In the genomic region with DNA sequence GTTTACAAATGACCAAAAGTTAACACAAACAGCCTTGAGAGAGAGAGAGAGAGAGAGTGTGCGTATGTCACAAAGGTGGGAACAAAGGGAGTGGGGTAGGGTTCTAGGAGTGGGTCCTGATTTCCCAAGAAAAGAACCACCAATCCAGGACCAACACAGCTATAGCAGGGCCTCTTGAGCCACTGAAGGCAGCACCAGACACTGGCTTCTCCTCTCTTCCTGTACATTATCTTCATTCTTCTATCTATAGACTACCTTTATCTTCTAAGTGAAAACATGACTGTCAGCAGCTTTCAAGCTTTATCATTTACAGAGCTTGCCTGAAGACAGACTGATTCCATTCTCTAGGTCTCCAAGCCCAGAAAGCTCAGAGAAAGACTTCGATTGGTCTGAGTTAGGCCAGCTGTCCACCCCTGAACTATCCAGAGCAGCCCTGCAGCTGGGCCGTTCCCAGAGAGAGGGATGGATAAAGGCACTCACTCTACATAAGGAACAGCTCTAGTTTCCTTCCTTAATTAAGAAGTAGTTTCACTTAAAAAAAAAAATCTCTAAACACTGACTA, we compare ENCODE assay signal across 29 cellular contexts. TPM values are rescaled to one million over a fixed set of nuclear protein-coding genes. Genes with fewer than 3 reads are reported as not detected.
"Had no signal": no experiment of that assay in that cellular context is flagged by ENCODE, and none has a peak within 500 bp of the region (broad histone marks: within the 10 kb centered on the region; RNA-seq: fewer than 3 reads in every experiment).

No MANE protein-coding gene starts in this region.

- ATAC-seq: left colon; left lung; lower lobe of right lung; mucosa of descending colon; naive thymus-derived CD8-positive, alpha-beta T cell; stimulated activated memory B cell treated with anti-CD40 and anti-IgM and Interleukin-4, amounts not matched to agents 10 μg/mL and 1 μg/mL and 100 μg/mL, for 72 hours; stimulated activated naive CD8-positive, alpha-beta T cell treated with anti-CD3 and anti-CD28 coated beads, Interleukin-15, Interleukin-2, amounts not matched to agents 100 U/mL and 50 U/mL, for 24 hours had no signal

- H3K9ac ChIP-seq: parathyroid adenoma had no signal

- H3K4me2 ChIP-seq: smooth muscle cell had no signal

- H3K27ac Mint-ChIP-seq: immature natural killer cell; nephron; stimulated activated memory B cell treated with anti-CD40 and anti-IgM and Interleukin-4, amounts not matched to agents 10 μg/mL and 1 μg/mL and 100 μg/mL, for 72 hours had no signal

- H3K4me3 ChIP-seq: left lung, lower lobe of right lung, mucosa of descending colon, right atrium auricular region, right lobe of liver, smooth muscle cell, stomach, testis, thyroid gland, transverse colon, upper lobe of left lung, vagina had no signal

- H3K9me3 ChIP-seq: left lung, lower lobe of right lung, mucosa of descending colon, right atrium auricular region, right lobe of liver, stomach, testis, thyroid gland, transverse colon, upper lobe of left lung, vagina had no signal

- H3K27me3 ChIP-seq: left lung, right atrium auricular region, right lobe of liver, stomach, testis, thyroid gland, transverse colon, upper lobe of left lung, vagina had no signal

- H3K4me1 ChIP-seq: left lung, lower lobe of right lung, parathyroid adenoma, right atrium auricular region, stomach, testis, transverse colon, upper lobe of left lung, vagina had no signal

- H3K4me3 Mint-ChIP-seq: immature natural killer cell; naive thymus-derived CD8-positive, alpha-beta T cell; nephron; neural crest cell; stimulated activated memory B cell treated with anti-CD40 and anti-IgM and Interleukin-4, amounts not matched to agents 10 μg/mL and 1 μg/mL and 100 μg/mL, for 72 hours had no signal

- H3K9me3 Mint-ChIP-seq: immature natural killer cell; naive thymus-derived CD8-positive, alpha-beta T cell; stimulated activated memory B cell treated with anti-CD40 and anti-IgM and Interleukin-4, amounts not matched to agents 10 μg/mL and 1 μg/mL and 100 μg/mL, for 72 hours had no signal

- H3K27me3 Mint-ChIP-seq: naive thymus-derived CD8-positive, alpha-beta T cell; stimulated activated memory B cell treated with anti-CD40 and anti-IgM and Interleukin-4, amounts not matched to agents 10 μg/mL and 1 μg/mL and 100 μg/mL, for 72 hours had no signal

- H3K4me1 Mint-ChIP-seq: immature natural killer cell; naive thymus-derived CD8-positive, alpha-beta T cell; nephron; neural crest cell; stimulated activated memory B cell treated with anti-CD40 and anti-IgM and Interleukin-4, amounts not matched to agents 10 μg/mL and 1 μg/mL and 100 μg/mL, for 72 hours had no signal

- H3K36me3 ChIP-seq: right atrium auricular region, thyroid gland had no signal

- H3K79me2 ChIP-seq: parathyroid adenoma had no signal

- H3K27ac ChIP-seq: left lung, lower lobe of right lung, parathyroid adenoma, right atrium auricular region, right lobe of liver, stomach, testis, thyroid gland, transverse colon, upper lobe of left lung, vagina had no signal

- DNase-seq: hypothalamus; immature natural killer cell; kidney; left colon; left lung; lower lobe of right lung; mammary epithelial cell; midbrain; mucosa of descending colon; naive thymus-derived CD8-positive, alpha-beta T cell; nucleus accumbens; right lobe of liver; stimulated activated CD4-positive, alpha-beta T cell treated with anti-CD3 and anti-CD28 coated beads, Interleukin-1b, Interleukin-23, amount 100 ng/mL, for 48 hours; stimulated activated CD4-positive, alpha-beta T cell treated with anti-CD3 and anti-CD28 coated beads, Interleukin-2, amount 100 ng/mL, for 48 hours; stimulated activated CD4-positive, alpha-beta T cell treated with anti-CD3 and anti-CD28 coated beads, Interleukin-4, amount 100 ng/mL, for 4 hours; stimulated activated CD8-positive, alpha-beta memory T cell treated with anti-CD3 and anti-CD28 coated beads, Interleukin-4, amount 100 ng/mL, for 48 hours; stimulated activated naive CD8-positive, alpha-beta T cell treated with anti-CD3 and anti-CD28 coated beads, Interleukin-15, Interleukin-2, amounts not matched to agents 100 U/mL and 50 U/mL, for 24 hours; stomach; testis; thyroid gland; transverse colon; upper lobe of left lung had no signal

RNA-seq across cellular contexts. Expression of a gene that starts 55.6 kb away (rescaled TPM):
- polyA plus RNA-seq: immature natural killer cell; naive thymus-derived CD8-positive, alpha-beta T cell had no signal
